In the genomic region with DNA sequence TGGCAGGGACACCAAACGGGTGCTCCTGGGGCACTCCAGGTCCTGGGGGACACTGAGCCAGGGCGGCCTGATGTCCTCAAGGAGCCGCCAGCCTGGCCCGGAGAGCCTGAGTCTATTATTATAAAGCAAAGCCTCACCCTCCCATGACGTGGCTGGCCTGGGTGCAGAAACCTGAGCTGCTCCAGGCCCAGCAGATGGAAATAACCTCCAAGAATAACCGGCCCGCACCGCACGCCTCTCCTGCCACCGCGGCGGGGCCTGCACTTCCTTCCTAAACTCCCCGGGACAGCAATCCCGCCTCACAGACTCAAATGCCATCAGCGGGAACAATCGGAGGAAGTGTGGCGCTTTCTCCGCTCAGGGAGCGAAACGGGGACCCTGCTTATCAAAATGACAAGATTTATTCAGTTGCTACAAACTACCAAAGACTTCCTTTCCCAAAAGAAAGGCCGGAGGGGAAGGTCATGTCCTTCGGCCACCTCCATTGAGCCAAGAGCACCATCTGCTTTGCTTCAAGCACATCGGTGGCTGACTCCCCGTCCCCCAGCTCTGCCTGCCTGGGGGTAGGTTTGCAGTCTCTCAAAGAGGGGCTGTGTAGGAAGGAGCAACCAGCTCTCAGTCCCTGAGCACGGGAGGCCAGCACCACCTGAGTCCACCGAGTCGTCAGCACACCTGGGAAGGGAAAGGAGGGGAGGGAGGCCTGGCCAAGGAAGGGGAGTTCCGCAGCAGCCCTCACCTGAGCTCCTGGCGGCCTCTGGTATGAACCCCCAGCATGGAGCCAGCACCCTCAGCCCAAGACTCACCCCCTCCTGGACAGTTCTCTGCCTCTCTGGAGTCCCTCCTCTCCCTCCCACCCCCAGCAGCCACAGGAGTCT, we compare ENCODE assay signal across 15 cellular contexts.
DNase-seq lines count a peak whose midpoint lies in the region; ATAC-seq, FAIRE-seq and TF ChIP-seq lines count a peak whose summit lies in the region.
"Had no signal": no experiment of that assay in that cellular context is flagged by ENCODE, and none has a peak within 500 bp of the region (broad histone marks: within the 10 kb centered on the region; RNA-seq: fewer than 3 reads in every experiment).

No MANE protein-coding gene starts in this region.

- FAIRE-seq in kidney (lab: Jason Lieb, UNC), result no peak
- FAIRE-seq: A549, frontal cortex, HTR-8/SVneo had no signal

- H3K4me1 ChIP-seq in BLaER1 treated with 17β-estradiol and CSF1 and Interleukin-3, amounts not matched to agents 10 nM and 100 nM, result peaks cover 33 to 68% (median 42%) of the 10 kb centered on the region in 10 experiments
- peaks cover 8 to 20% of the 10 kb centered on the region in 2 donors for H3K4me1 ChIP-seq in kidney (ENCODE audit: control insufficient read depth in 1 of 2, insufficient read depth in 1 of 2, low read depth in 1 of 2, low read length in 2 of 2)
- H3K4me1 ChIP-seq: A549 had no signal

- DNase-seq in dermis blood vessel endothelial cell (peak; percentile 90), kidney (peak; percentile 88), sciatic nerve (ENCODE audit: low spot score) (peak; percentile 74), cerebellar nuclear complex (lab: John Stamatoyannopoulos, UW) (no peak), T-helper 2 cell (no peak)
- no peak for DNase-seq in stimulated activated CD4-positive, alpha-beta T cell treated with anti-CD3 and anti-CD28 coated beads, Interleukin-1b, Interleukin-23, amount 100 ng/mL, for 48 hours
- DNase-seq: activated CD8-positive, alpha-beta T cell treated with anti-CD3 and anti-CD28 coated beads, Interleukin-2, amount 10 ng/mL, durations not matched to agents 7 days and 5 days; amygdala; NCI-H146; stimulated activated naive CD8-positive, alpha-beta T cell treated with anti-CD3 and anti-CD28 coated beads, Interleukin-15, amount 100 ng/mL, for 72 hours had no signal

- H3K27me3 ChIP-seq in BLaER1 treated with 17β-estradiol and CSF1 and Interleukin-3, amounts not matched to agents 10 nM and 100 nM, result no peaks in the 10 kb centered on the region

- no peaks in the 10 kb centered on the region for H3K36me3 ChIP-seq in BLaER1 treated with 17β-estradiol and CSF1 and Interleukin-3, amounts not matched to agents 10 nM and 100 nM
- no peaks in the 10 kb centered on the region for H3K36me3 ChIP-seq in kidney (ENCODE audit: control insufficient read depth in 1 of 2, insufficient read depth in 2 of 2, low read length in 2 of 2)

- peak overlapping the region in 5 of 11 experiments; percentile 11 to 37 (median 22); a peak in 4 of 22 replicates for H3K27ac ChIP-seq in BLaER1 treated with 17β-estradiol and CSF1 and Interleukin-3, amounts not matched to agents 10 nM and 100 nM
- H3K27ac ChIP-seq in kidney (ENCODE audit: low read depth in 2 of 2, low read length in 2 of 2), result peak overlapping the region; percentile 64 to 72
- H3K27ac ChIP-seq: A549 had no signal

- TF ChIP-seq CTCF in kidney (IDR thresholded peaks at IDR 0.05; ENCODE audit: borderline replicate concordance, extremely low read depth, insufficient read depth), result no peak

- no peaks in the 10 kb centered on the region for H3K9me3 ChIP-seq in BLaER1 treated with 17β-estradiol and CSF1 and Interleukin-3, amounts not matched to agents 10 nM and 100 nM (replicated peaks in 1 of 11)
- H3K9me3 ChIP-seq in kidney (ENCODE audit: control insufficient read depth in 1 of 2, low read length in 2 of 2), result no peaks in the 10 kb centered on the region
- H3K9me3 ChIP-seq: A549 had no signal

- H3K4me2 ChIP-seq in BLaER1 treated with 17β-estradiol and CSF1 and Interleukin-3, amounts not matched to agents 10 nM and 100 nM, result peak overlapping the region; percentile 72 to 89 (median 83)
- H3K4me2 ChIP-seq: A549 had no signal

- intact Hi-C loops in kidney (cut with DNase I), result no loop called here
- intact Hi-C loops in sciatic nerve (cut with DNase I), result no loop called here

- peak overlapping the region in 10 of 11 experiments; percentile 13 to 66 (median 32); a peak in 11 of 22 replicates for H3K9ac ChIP-seq in BLaER1 treated with 17β-estradiol and CSF1 and Interleukin-3, amounts not matched to agents 10 nM and 100 nM
- H3K9ac ChIP-seq in kidney (ENCODE audit: low read length in 2 of 2), result no peak overlapping the region

- ATAC-seq in sciatic nerve (peak; percentile 50), GM21367 (IDR thresholded peaks at IDR 0.05; ENCODE audit: unreplicated experiment) (no peak)
- ATAC-seq: A549; activated CD8-positive, alpha-beta T cell treated with anti-CD3 and anti-CD28 coated beads, Interleukin-2, amount 10 ng/mL, durations not matched to agents 7 days and 5 days; stimulated activated naive CD8-positive, alpha-beta T cell treated with anti-CD3 and anti-CD28 coated beads, Interleukin-15, amount 100 ng/mL, for 72 hours had no signal

- H4K20me1 ChIP-seq in BLaER1 treated with 17β-estradiol and CSF1 and Interleukin-3, amounts not matched to agents 10 nM and 100 nM, result no peaks in the 10 kb centered on the region

- 0 out of 20 replicates have a peak overlapping the region, but pooled peaks of 1 of the 10 experiments have one; percentile 7 for H3K4me3 ChIP-seq in BLaER1 treated with 17β-estradiol and CSF1 and Interleukin-3, amounts not matched to agents 10 nM and 100 nM
- no peak overlapping the region for H3K4me3 ChIP-seq in kidney (ENCODE audit: low read length in 2 of 2)
- H3K4me3 ChIP-seq: A549 had no signal

Comparison
In these comparisons a context has a peak if more than half of its experiments do, and no peak if none do; other contexts are left out.
1. H3K9ac ChIP-seq: peak in BLaER1 treated with 17β-estradiol and CSF1 and Interleukin-3, amounts not matched to agents 10 nM and 100 nM (10 of 11); none in kidney (0 of 2).
2. DNase-seq: peak in dermis blood vessel endothelial cell (single experiment), kidney (single experiment) and sciatic nerve (single experiment); none in cerebellar nuclear complex (0 of 2), stimulated activated CD4-positive, alpha-beta T cell treated with anti-CD3 and anti-CD28 coated beads, Interleukin-1b, Interleukin-23, amount 100 ng/mL, for 48 hours (single experiment) and T-helper 2 cell (0 of 5).